ENCODE assay signal across 8 cellular contexts in genomic region chr4:15653430-15653829, GRCh38. TPM values are rescaled to one million over a fixed set of nuclear protein-coding genes. Genes with fewer than 3 reads are reported as not detected.
A peak's percentile ranks its signal among the peaks of the same experiment; 100 is the strongest.
DNase-seq lines count a peak whose midpoint lies in the region; ATAC-seq and TF ChIP-seq lines count a peak whose summit lies in the region.

No MANE protein-coding gene starts in this region.

- H3K36me3 ChIP-seq in upper lobe of right lung, result no peaks in the 10 kb centered on the region

- H3K4me1 Mint-ChIP-seq in activated naive CD4-positive, alpha-beta T cell treated with anti-CD3 and anti-CD28 coated beads, Interleukin-2, amount 10 ng/mL, durations not matched to agents 7 days and 5 days, result peaks cover 64% of the 10 kb centered on the region

- no peaks in the 10 kb centered on the region for H3K27me3 ChIP-seq in upper lobe of right lung

- CTCF ChIA-PET in activated naive CD4-positive, alpha-beta T cell treated with anti-CD3 and anti-CD28 coated beads, Interleukin-2, amount 10 ng/mL, durations not matched to agents 7 days and 5 days (lab: Charles Lee), result interaction anchor here (3.7 kb wide), 1 partner anchor 302 kb away, joined by 13 read pairs; no protein-coding TSS in a partner anchor

- peak overlapping the region; percentile 96 for H3K27ac Mint-ChIP-seq in activated naive CD4-positive, alpha-beta T cell treated with anti-CD3 and anti-CD28 coated beads, Interleukin-2, amount 10 ng/mL, durations not matched to agents 7 days and 5 days

- intact Hi-C loops in upper lobe of right lung (cut with DNase I) (no loop called here), lower leg skin (cut with DNase I; ENCODE audit: low total_unique reads) (loop anchor here (10.0 kb wide), 1 partner anchor 649 kb away; the partner anchor contains the start of gene CPEB2), sciatic nerve (cut with DNase I) (no loop called here)

- TF ChIP-seq CTCF in upper lobe of right lung (IDR thresholded peaks at IDR 0.05), result no peak
- no peak for TF ChIP-seq CTCF in lower leg skin (IDR thresholded peaks at IDR 0.05)

- peaks cover 12% of the 10 kb centered on the region for H3K36me3 Mint-ChIP-seq in activated naive CD4-positive, alpha-beta T cell treated with anti-CD3 and anti-CD28 coated beads, Interleukin-2, amount 10 ng/mL, durations not matched to agents 7 days and 5 days

- 23 to 25% methylated on average over 4 of the region's 4 CpGs for WGBS in lower leg skin, 2 donors

- ATAC-seq in upper lobe of right lung, result no peak
- ATAC-seq in sciatic nerve, result no peak

- H3K4me1 ChIP-seq in upper lobe of right lung, result peaks cover 50% of the 10 kb centered on the region

- no peak for DNase-seq in activated naive CD4-positive, alpha-beta T cell treated with anti-CD3 and anti-CD28 coated beads, Interleukin-2, amount 10 ng/mL, durations not matched to agents 7 days and 5 days
- no peak for DNase-seq in activated naive CD4-positive, alpha-beta T cell (lab: John Stamatoyannopoulos, UW)
- peak; percentile 34 to 42 for DNase-seq in lung microvascular endothelial cell (ENCODE audit: low read depth in 2 of 2)
- DNase-seq in upper lobe of right lung, result no peak
- DNase-seq in lower leg skin (ENCODE audit: low spot score in 2 of 2), result no peak
- DNase-seq in DMS53 treated with DMSO at 0.1 percent for 48 hours (lab: John Stamatoyannopoulos, UW; ENCODE audit: unreplicated experiment), result no peak
- no peak for DNase-seq in sciatic nerve (ENCODE audit: low spot score)

- H3K4me3 ChIP-seq in upper lobe of right lung (peak overlapping the region; percentile 68), lower leg skin (ENCODE audit: low read depth, poor library complexity, severe bottlenecking) (no peak overlapping the region)

- peak overlapping the region; percentile 99 for H3K4me3 Mint-ChIP-seq in activated naive CD4-positive, alpha-beta T cell treated with anti-CD3 and anti-CD28 coated beads, Interleukin-2, amount 10 ng/mL, durations not matched to agents 7 days and 5 days

- H3K27ac ChIP-seq in angular gyrus (ENCODE audit: low read depth, low read length) (peak overlapping the region; percentile 92), upper lobe of right lung (peak overlapping the region; percentile 89)

- no peaks in the 10 kb centered on the region for H3K9me3 Mint-ChIP-seq in activated naive CD4-positive, alpha-beta T cell treated with anti-CD3 and anti-CD28 coated beads, Interleukin-2, amount 10 ng/mL, durations not matched to agents 7 days and 5 days

- TF ChIP-seq POLR2A in lower leg skin (IDR thresholded peaks at IDR 0.05), result no peak

- H3K9me3 ChIP-seq in upper lobe of right lung, result no peaks in the 10 kb centered on the region

- H3K27me3 Mint-ChIP-seq in activated naive CD4-positive, alpha-beta T cell treated with anti-CD3 and anti-CD28 coated beads, Interleukin-2, amount 10 ng/mL, durations not matched to agents 7 days and 5 days, result no peaks in the 10 kb centered on the region

RNA-seq across cellular contexts. Expression of gene FBXL5, which starts 1.7 kb away (rescaled TPM):
- total RNA-seq in lung microvascular endothelial cell (68.4 and 97.8 TPM in 2 replicates), upper lobe of right lung (101 TPM), lower leg skin (10 to 100 TPM; 69.4 to 95.0 (median 80.3) TPM), sciatic nerve (97.4 TPM)

RNA-seq across cellular contexts. Expression of gene FAM200B, which starts 28.2 kb away (rescaled TPM):
- total RNA-seq in lung microvascular endothelial cell (19.2 and 28.4 TPM in 2 replicates), upper lobe of right lung (29.3 TPM), lower leg skin (10 to 100 TPM; 19.1 to 37.2 (median 28.9) TPM), sciatic nerve (42.8 TPM)

RNA-seq across cellular contexts. Expression of gene BST1, which starts 49.4 kb away (rescaled TPM):
- total RNA-seq in lung microvascular endothelial cell (44.7 and 59.3 TPM in 2 replicates), upper lobe of right lung (11.0 TPM), lower leg skin (1 to 10 TPM; 3.7 to 6.7 (median 5.7) TPM), sciatic nerve (9.1 TPM)

Comparison
In these comparisons a context has a peak if more than half of its experiments do, and no peak if none do; other contexts are left out.
1. DNase-seq: peak in lung microvascular endothelial cell (2 of 2); none in activated naive CD4-positive, alpha-beta T cell treated with anti-CD3 and anti-CD28 coated beads, Interleukin-2, amount 10 ng/mL, durations not matched to agents 7 days and 5 days (single experiment), activated naive CD4-positive, alpha-beta T cell (0 of 4), upper lobe of right lung (single experiment), lower leg skin (0 of 2), DMS53 treated with DMSO at 0.1 percent for 48 hours (single experiment) and sciatic nerve (single experiment).